Comparison of ENCODE assay signal across 37 cellular contexts in genomic region chr9:100092066-100092465, GRCh38.
"Had no signal": no experiment of that assay in that cellular context is flagged by ENCODE, and none has a peak within 500 bp of the region (broad histone marks: within the 10 kb centered on the region; RNA-seq: fewer than 3 reads in every experiment).

No MANE protein-coding gene starts in this region.

- H3K36me3 Mint-ChIP-seq: activated CD4-positive, alpha-beta memory T cell treated with anti-CD3 and anti-CD28 coated beads for 36 hours; activated naive CD4-positive, alpha-beta T cell treated with anti-CD3 and anti-CD28 coated beads, Interleukin-2, amount 50 U/mL, for 72 hours had no signal

- H3K36me3 ChIP-seq: brain microvascular endothelial cell, cardiac muscle cell, colonic mucosa had no signal

- ATAC-seq: activated naive CD4-positive, alpha-beta T cell treated with anti-CD3 and anti-CD28 coated beads, Interleukin-2, amount 50 U/mL, for 72 hours; Right ventricle myocardium inferior; SK-N-SH treated with all-trans-retinoic acid at 6 μM for 48 hours had no signal

- H3K9me3 Mint-ChIP-seq: activated B cell treated with CpG ODN at 0.5 μM for 24 hours; activated CD4-positive, alpha-beta memory T cell treated with anti-CD3 and anti-CD28 coated beads for 36 hours; activated naive CD4-positive, alpha-beta T cell treated with anti-CD3 and anti-CD28 coated beads, Interleukin-2, amount 50 U/mL, for 72 hours; central memory CD8-positive, alpha-beta T cell had no signal

- H3K27me3 Mint-ChIP-seq: activated B cell treated with CpG ODN at 0.5 μM for 24 hours; activated CD4-positive, alpha-beta memory T cell treated with anti-CD3 and anti-CD28 coated beads for 36 hours; central memory CD8-positive, alpha-beta T cell had no signal

- H3K9me3 ChIP-seq: colonic mucosa had no signal

- H3K4me2 ChIP-seq: PC-9 had no signal

- H2AFZ ChIP-seq: PC-9 had no signal

- H3K27ac Mint-ChIP-seq: activated B cell treated with CpG ODN at 0.5 μM for 24 hours; activated CD4-positive, alpha-beta memory T cell treated with anti-CD3 and anti-CD28 coated beads for 36 hours; activated naive CD4-positive, alpha-beta T cell treated with anti-CD3 and anti-CD28 coated beads, Interleukin-2, amount 50 U/mL, for 72 hours had no signal

- H3K4me3 Mint-ChIP-seq: activated B cell treated with CpG ODN at 0.5 μM for 24 hours; activated CD4-positive, alpha-beta memory T cell treated with anti-CD3 and anti-CD28 coated beads for 36 hours; central memory CD8-positive, alpha-beta T cell had no signal

- H3K27me3 ChIP-seq: brain microvascular endothelial cell, cardiac muscle cell, colonic mucosa had no signal

- H3K4me1 ChIP-seq: colonic mucosa had no signal

- H3K27ac ChIP-seq: brain microvascular endothelial cell, cardiac muscle cell, colonic mucosa, PC-9, RWPE1, VCaP had no signal

- DNase-seq: activated B cell treated with CpG ODN at 0.5 μM for 24 hours; activated CD4-positive, alpha-beta memory T cell treated with anti-CD3 and anti-CD28 coated beads for 36 hours; activated CD4-positive, alpha-beta T cell treated with anti-CD3 and anti-CD28 coated beads for 4 hours; activated CD4-positive, alpha-beta T cell treated with anti-CD3 and anti-CD28 coated beads, Interleukin-2, amount 50 U/mL, for 1 hour; activated CD4-positive, CD25-positive, alpha-beta regulatory T cell treated with anti-CD3 and anti-CD28 coated beads, Interleukin-2, amount 50 U/mL, for 72 hours; activated CD8-positive, alpha-beta memory T cell treated with anti-CD3 and anti-CD28 coated beads, Interleukin-2, amount 50 U/mL, for 4 hours; activated effector memory CD4-positive, alpha-beta T cell treated with anti-CD3 and anti-CD28 coated beads, Interleukin-2, amount 50 U/mL, for 16 hours; activated naive CD4-positive, alpha-beta T cell; activated T-cell treated with anti-CD3 and anti-CD28 coated beads for 4 hours; activated T-cell treated with anti-CD3 and anti-CD28 coated beads, Interleukin-2, amount 50 U/mL, for 48 hours; amniotic stem cell; aorta; brain microvascular endothelial cell; colonic mucosa; NCI-H1105 treated with DMSO at 0.1 percent for 48 hours; NCI-H1436; NCI-H1694; NCI-H1930; NCI-H2081 treated with DMSO at 0.1 percent for 48 hours; NCI-H226; NCI-H446 treated with DMSO at 0.1 percent for 48 hours; NCI-H524; NCI-H69; NCI-H82; PC-9; SIG-M5; SW 1271; T-helper 1 cell; T-helper 2 cell; T-helper 9 cell had no signal

- H3K4me3 ChIP-seq: cardiac muscle cell, colonic mucosa, PC-9 had no signal
